32 cellular contexts compared by ENCODE assay signal in genomic region chr12:43428088-43428600, GRCh38.
"Had no signal": no experiment of that assay in that cellular context is flagged by ENCODE, and none has a peak within 500 bp of the region (broad histone marks: within the 10 kb centered on the region; RNA-seq: fewer than 3 reads in every experiment).

No MANE protein-coding gene starts in this region.

- H3K27ac Mint-ChIP-seq: activated B cell treated with CpG ODN at 0.5 μM for 24 hours; activated CD8-positive, alpha-beta T cell treated with anti-CD3 and anti-CD28 coated beads for 36 hours; activated naive CD8-positive, alpha-beta T cell; activated T-helper 17 cell treated with anti-CD3 and anti-CD28 coated beads, Interleukin-2, amount 50 U/mL, for 72 hours; effector memory CD8-positive, alpha-beta T cell; T-helper 17 cell; T-helper 2 cell treated with Interferon-gamma antibody and Interleukin-4, amounts not matched to agents 5 μg/mL and 100 μg/mL, for 36 hours had no signal

- H3K4me3 ChIP-seq: body of pancreas, esophagus muscularis mucosa, gastrocnemius medialis, heart left ventricle had no signal

- H3K27me3 Mint-ChIP-seq: activated B cell treated with CpG ODN at 0.5 μM for 24 hours; activated CD8-positive, alpha-beta T cell treated with anti-CD3 and anti-CD28 coated beads for 36 hours; activated T-helper 17 cell treated with anti-CD3 and anti-CD28 coated beads, Interleukin-2, amount 50 U/mL, for 72 hours; effector memory CD8-positive, alpha-beta T cell; T-helper 17 cell had no signal

- DNase-seq: activated B cell treated with CpG ODN at 0.5 μM for 24 hours; activated CD4-positive, alpha-beta T cell treated with anti-CD3 and anti-CD28 coated beads for 48 hours; activated CD4-positive, alpha-beta T cell treated with anti-CD3 and anti-CD28 coated beads, Interleukin-2, amount 50 U/mL, for 1 hour; activated CD4-positive, alpha-beta T cell treated with anti-CD3 and anti-CD28 coated beads, Interleukin-2, amount 50 U/mL, for 48 hours; activated CD8-positive, alpha-beta memory T cell treated with anti-CD3 and anti-CD28 coated beads for 24 hours; activated CD8-positive, alpha-beta T cell treated with anti-CD3 and anti-CD28 coated beads for 36 hours; activated effector memory CD4-positive, alpha-beta T cell treated with Interleukin-2 at 50 U/mL for 16 hours; activated gamma-delta T cell treated with Interleukin-2 at 50 U/mL for 16 hours; activated naive CD4-positive, alpha-beta T cell treated with anti-CD3 and anti-CD28 coated beads, Interleukin-2, amount 50 U/mL, for 16 hours; activated naive CD4-positive, alpha-beta T cell treated with Interleukin-2 at 50 U/mL for 16 hours; activated T-cell treated with anti-CD3 and anti-CD28 coated beads, Interleukin-2, amount 50 U/mL, for 4 hours; amniotic stem cell; anterior cingulate cortex; caudate nucleus; cortex of kidney; dermis blood vessel endothelial cell; effector CD4-positive, alpha-beta T cell; effector memory CD8-positive, alpha-beta T cell; erythroblast; foreskin keratinocyte; gastrocnemius medialis; glutamatergic neuron; heart left ventricle; T-helper 17 cell; T1000; WERI-Rb-1 had no signal

- H3K4me1 Mint-ChIP-seq: activated B cell treated with CpG ODN at 0.5 μM for 24 hours; activated T-helper 17 cell treated with anti-CD3 and anti-CD28 coated beads, Interleukin-2, amount 50 U/mL, for 72 hours; T-helper 17 cell had no signal

- H3K9me3 Mint-ChIP-seq: activated B cell treated with CpG ODN at 0.5 μM for 24 hours; activated CD8-positive, alpha-beta T cell treated with anti-CD3 and anti-CD28 coated beads for 36 hours; activated T-cell treated with anti-CD3 and anti-CD28 coated beads, Interleukin-2, amount 50 U/mL, for 4 hours; activated T-helper 17 cell treated with anti-CD3 and anti-CD28 coated beads, Interleukin-2, amount 50 U/mL, for 72 hours; effector memory CD8-positive, alpha-beta T cell; T-helper 2 cell treated with Interferon-gamma antibody and Interleukin-4, amounts not matched to agents 5 μg/mL and 100 μg/mL, for 36 hours had no signal

- H3K4me3 Mint-ChIP-seq: activated B cell treated with CpG ODN at 0.5 μM for 24 hours; activated CD8-positive, alpha-beta T cell treated with anti-CD3 and anti-CD28 coated beads for 36 hours; activated naive CD8-positive, alpha-beta T cell; activated T-cell treated with anti-CD3 and anti-CD28 coated beads, Interleukin-2, amount 50 U/mL, for 4 hours; activated T-helper 17 cell treated with anti-CD3 and anti-CD28 coated beads, Interleukin-2, amount 50 U/mL, for 72 hours; effector memory CD8-positive, alpha-beta T cell; T-helper 17 cell; T-helper 2 cell treated with Interferon-gamma antibody and Interleukin-4, amounts not matched to agents 5 μg/mL and 100 μg/mL, for 36 hours had no signal

- ATAC-seq: activated CD4-positive, CD25-positive, alpha-beta regulatory T cell treated with anti-CD3 and anti-CD28 coated beads, Interleukin-2, amount 50 U/mL, for 24 hours; activated CD8-positive, alpha-beta T cell treated with anti-CD3 and anti-CD28 coated beads for 36 hours; activated T-cell treated with anti-CD3 and anti-CD28 coated beads, Interleukin-2, amount 50 U/mL, for 4 hours; activated T-helper 17 cell treated with anti-CD3 and anti-CD28 coated beads, Interleukin-2, amount 50 U/mL, for 72 hours; body of pancreas; effector memory CD8-positive, alpha-beta T cell; foreskin keratinocyte; gastrocnemius medialis; heart left ventricle; T-helper 17 cell had no signal

- H3K36me3 Mint-ChIP-seq: activated naive CD8-positive, alpha-beta T cell had no signal
